In the genomic region with DNA sequence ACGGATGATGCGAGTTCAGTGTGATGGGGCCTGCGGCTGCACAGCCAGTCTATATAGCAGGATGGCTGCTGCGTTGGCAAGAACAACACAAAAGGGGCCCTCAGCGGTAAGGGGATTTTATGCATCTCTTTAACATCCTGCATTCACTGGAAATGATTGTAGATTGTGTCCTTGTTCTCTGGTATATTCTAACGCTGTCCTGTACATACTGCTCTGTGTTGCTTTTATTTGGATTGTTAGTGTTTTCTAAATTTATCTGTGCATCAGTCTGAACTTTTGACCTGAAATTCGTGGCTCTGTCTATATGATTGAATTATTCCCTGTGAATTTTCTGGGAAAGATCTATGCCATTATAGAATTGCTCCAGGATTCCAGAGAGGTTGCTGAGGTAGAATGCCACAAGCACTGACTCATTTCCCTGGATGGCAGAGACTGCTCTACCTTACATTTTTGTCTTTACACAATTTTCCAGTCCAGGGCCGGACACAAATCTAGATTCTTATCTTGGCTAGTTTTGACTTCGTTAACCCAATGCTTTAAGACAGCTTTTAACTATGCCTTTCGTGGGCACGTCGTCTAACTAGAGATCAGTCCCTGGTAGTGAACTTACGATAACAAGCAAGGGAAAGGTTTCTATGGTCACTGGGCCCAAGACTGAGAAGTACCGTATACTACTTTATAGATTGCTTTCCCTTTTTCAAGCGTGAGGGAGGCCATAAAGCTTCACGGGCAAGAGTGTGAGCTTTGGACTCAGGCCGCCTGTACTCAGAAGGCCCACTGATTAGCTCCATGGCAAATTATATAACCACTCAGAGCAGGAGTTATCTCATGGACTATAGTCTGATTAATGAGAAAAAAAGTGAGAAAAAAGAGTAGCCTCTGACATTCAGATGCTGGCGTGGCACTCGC, we compare ENCODE assay signal across 22 cellular contexts. TPM values are rescaled to one million over a fixed set of nuclear protein-coding genes. Genes with fewer than 3 reads are reported as not detected.
DNase-seq lines count a peak whose midpoint lies in the region; ATAC-seq and TF ChIP-seq lines count a peak whose summit lies in the region.
"Had no signal": no experiment of that assay in that cellular context is flagged by ENCODE, and none has a peak within 500 bp of the region (broad histone marks: within the 10 kb centered on the region; RNA-seq: fewer than 3 reads in every experiment).

A gene with protein sequence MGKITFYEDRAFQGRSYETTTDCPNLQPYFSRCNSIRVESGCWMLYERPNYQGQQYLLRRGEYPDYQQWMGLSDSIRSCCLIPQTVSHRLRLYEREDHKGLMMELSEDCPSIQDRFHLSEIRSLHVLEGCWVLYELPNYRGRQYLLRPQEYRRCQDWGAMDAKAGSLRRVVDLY (minus strand): TSS at position 25 of the 909 bp plus-strand sequence. CDS start 36 bp downstream, outside the sequence.

- no peak within 1 kb of the TSS for H3K4me3 ChIP-seq in retinal pigment epithelial cell (ENCODE audit: low read length)
- H3K4me3 ChIP-seq: K562, skin epidermis had no signal

- CTCF ChIA-PET in WTC11 (lab: Charles Lee), result interaction anchor here (1.2 to 1.3 kb wide), 2 partner anchors 18 to 45 kb away, joined by 3 read pairs; no protein-coding TSS in a partner anchor

- no peak for TF ChIP-seq CTCF in WTC11 (IDR thresholded peaks at IDR 0.05)
- TF ChIP-seq CTCF in retinal pigment epithelial cell (conservative IDR thresholded peaks at IDR 0.05; ENCODE audit: low read depth, low read length), result no peak

- H3K36me3 Mint-ChIP-seq in WTC11, result no peaks in the 10 kb centered on the region

- POLR2A ChIA-PET in WTC11 (lab: Charles Lee), result no interaction called here

- DNase-seq in HT1080 (ENCODE audit: low read depth) (peak; percentile 57), WTC11 (ENCODE audit: low spot score) (no peak), kidney tubule cell (ENCODE audit: low spot score) (peak; percentile 51), retinal pigment epithelial cell (ENCODE audit: low read depth) (peak; percentile 47), caudate nucleus (lab: John Stamatoyannopoulos, UW) (no peak), ecto neural progenitor cell (ENCODE audit: low spot score) (no peak)
- DNase-seq: activated CD4-positive, CD25-positive, alpha-beta regulatory T cell; activated gamma-delta T cell; anterior cingulate cortex; BE2C; cortex of kidney; NCI-H1092; RPMI8226 had no signal

- H3K27ac Mint-ChIP-seq in WTC11, result no peak within 1 kb of the TSS

- no peak within 1 kb of the TSS for H3K4me3 Mint-ChIP-seq in WTC11

- no peaks in the 10 kb centered on the region; the same call in 1 of the 2 replicates for H3K27me3 Mint-ChIP-seq in WTC11 (ENCODE audit: low read depth)

- no peak within 1 kb of the TSS for H3K27ac ChIP-seq in caudate nucleus (ENCODE audit: low read depth, low read length)
- H3K27ac ChIP-seq: skin epidermis had no signal

- peaks cover 7% of the 10 kb centered on the region for H3K9me3 Mint-ChIP-seq in WTC11

- H3K4me1 Mint-ChIP-seq in WTC11, result peaks cover 6% of the 10 kb centered on the region

- peak; percentile 28; the same call in 1 of the 2 replicates for ATAC-seq in WTC11
- no peak for ATAC-seq in GM21619 (IDR thresholded peaks at IDR 0.05; ENCODE audit: unreplicated experiment)
- ATAC-seq in GM18870 (IDR thresholded peaks at IDR 0.05; ENCODE audit: unreplicated experiment), result no peak
- ATAC-seq: esophagus mucosa, K562 had no signal

TF ChIP-seq in WTC11, 78 proteins besides CTCF, POLR2A, EP300 and RAD21:
- TF ChIP-seq, protein P1, sequence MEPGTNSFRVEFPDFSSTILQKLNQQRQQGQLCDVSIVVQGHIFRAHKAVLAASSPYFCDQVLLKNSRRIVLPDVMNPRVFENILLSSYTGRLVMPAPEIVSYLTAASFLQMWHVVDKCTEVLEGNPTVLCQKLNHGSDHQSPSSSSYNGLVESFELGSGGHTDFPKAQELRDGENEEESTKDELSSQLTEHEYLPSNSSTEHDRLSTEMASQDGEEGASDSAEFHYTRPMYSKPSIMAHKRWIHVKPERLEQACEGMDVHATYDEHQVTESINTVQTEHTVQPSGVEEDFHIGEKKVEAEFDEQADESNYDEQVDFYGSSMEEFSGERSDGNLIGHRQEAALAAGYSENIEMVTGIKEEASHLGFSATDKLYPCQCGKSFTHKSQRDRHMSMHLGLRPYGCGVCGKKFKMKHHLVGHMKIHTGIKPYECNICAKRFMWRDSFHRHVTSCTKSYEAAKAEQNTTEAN (CRISPR knock-in tag; IDR thresholded peaks at IDR 0.05), result no peak
- TF ChIP-seq E2F1 (CRISPR knock-in tag; IDR thresholded peaks at IDR 0.05) (no peak), ZNF121 (CRISPR knock-in tag; IDR thresholded peaks at IDR 0.05) (no peak), FOXK1 (CRISPR knock-in tag; IDR thresholded peaks at IDR 0.05) (no peak)

RNA-seq across cellular contexts. Expression of the gene that starts here (rescaled TPM):
- 0.17 TPM in 1 of 2 replicates, not detected in the other for total RNA-seq in HT1080 (2014; rRNA removed; shearing (Covaris generic))
- not detected in 2 replicates for polyA plus RNA-seq in HT1080 (2015; cell fraction: cytosol; rRNA removed)
- not detected in 2 replicates for polyA plus RNA-seq in HT1080 (2015; cell fraction: nucleus; rRNA removed)
- total RNA-seq in WTC11 (2021), result not detected in 3 replicates
- total RNA-seq: esophagus mucosa; K562; mononuclear cell; osteoblast; T-helper 1 cell treated with Interleukin-12 subunit alpha and Interleukin-12 subunit beta and Interleukin-4 antibody, amounts not matched to agents 30 ng/mL and 1 ng/mL, for 36 hours had no signal
- polyA plus RNA-seq: K562, thymus had no signal

Comparison
In these comparisons a context has a peak if more than half of its experiments do, and no peak if none do; other contexts are left out.
1. Peak in DNase-seq in HT1080; RNA of the gene not detected or under 1 TPM.
2. Peak in ATAC-seq in WTC11; RNA of the gene not detected or under 1 TPM.
3. DNase-seq: peak in kidney tubule cell (single experiment) and retinal pigment epithelial cell (single experiment); none in WTC11 (single experiment), caudate nucleus (0 of 61) and ecto neural progenitor cell (single experiment).